Comparison of ENCODE assay signal across 1 cellular context in the genomic region with DNA sequence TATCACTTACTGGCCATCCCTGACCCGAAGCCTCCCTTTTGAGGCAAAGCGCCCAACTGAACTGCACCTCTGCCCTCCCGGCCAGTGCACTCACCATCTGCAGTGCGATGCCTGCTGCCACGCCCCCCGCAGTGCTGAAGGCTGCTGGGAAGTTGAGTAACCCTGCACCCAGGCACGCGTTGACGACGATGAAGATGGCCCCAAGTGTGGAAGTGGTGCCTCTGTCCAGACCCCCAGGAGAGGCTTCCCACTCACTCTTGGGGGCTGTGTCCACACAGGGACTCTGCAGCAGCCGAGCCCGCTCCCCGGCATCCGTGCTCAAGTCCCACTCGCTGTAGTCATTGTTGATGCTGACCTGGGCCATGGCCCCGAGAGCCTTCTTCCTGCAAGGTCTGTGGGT.
TF ChIP-seq lines count a peak whose summit lies in the region.

No MANE protein-coding gene starts in this region.

TF ChIP-seq in H1, 55 proteins besides CTCF, POLR2A, EP300 and RAD21:
- no peak for TF ChIP-seq SAP30 (IDR thresholded peaks at IDR 0.05; ENCODE audit: insufficient read depth, insufficient replicate concordance, low read length)
- no peak for TF ChIP-seq SUZ12 (IDR thresholded peaks at IDR 0.05; ENCODE audit: low read length)
- TF ChIP-seq RNF2 (IDR thresholded peaks at IDR 0.05; ENCODE audit: borderline replicate concordance, low read depth, low read length, missing control alignments, poor library complexity, severe bottlenecking) = no peak
- TF ChIP-seq SP1 (IDR thresholded peaks at IDR 0.05; ENCODE audit: low read depth, low read length) = no peak
- TF ChIP-seq MAFK (IDR thresholded peaks at IDR 0.05; ENCODE audit: low read depth, low read length) = no peak
- TF ChIP-seq SIN3A (conservative IDR thresholded peaks at IDR 0.05 in 1 of 2, IDR thresholded peaks at IDR 0.05 in 1 of 2; ENCODE audit: low read depth in 1 of 2, low read length in 2 of 2) = no peak
- TF ChIP-seq BACH1 (IDR thresholded peaks at IDR 0.05; ENCODE audit: low read length) = no peak
- no peak for TF ChIP-seq TCF12 (IDR thresholded peaks at IDR 0.05; ENCODE audit: low read depth, low read length)
- no peak for TF ChIP-seq TBP (IDR thresholded peaks at IDR 0.05; ENCODE audit: low read depth, low read length)
- TF ChIP-seq EGR1 (IDR thresholded peaks at IDR 0.05; ENCODE audit: borderline replicate concordance, low read depth, low read length) = no peak
- TF ChIP-seq NANOG (IDR thresholded peaks at IDR 0.05; ENCODE audit: insufficient read depth, low read depth, low read length, poor library complexity, severe bottlenecking) = no peak
